In the genomic region with DNA sequence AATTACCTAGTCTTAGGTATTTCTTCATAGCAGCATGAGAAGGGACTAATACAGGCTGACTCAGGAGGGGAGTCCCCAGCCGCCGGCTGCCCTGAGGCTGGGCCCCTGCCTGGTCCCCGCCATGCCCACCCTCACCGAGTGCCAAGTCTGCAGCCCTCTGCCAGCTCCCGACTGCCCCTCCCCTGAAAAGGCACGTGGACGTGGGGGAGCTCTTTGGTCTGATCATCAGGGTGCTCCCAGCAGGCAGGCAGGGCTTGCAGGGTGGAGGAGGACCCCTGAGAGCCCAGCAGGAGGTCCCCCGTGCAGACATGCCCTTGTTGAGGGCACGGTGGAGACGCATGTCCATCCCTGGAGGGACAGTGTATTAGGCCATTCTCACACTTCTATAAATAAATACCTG, we compare ENCODE assay signal across 35 cellular contexts.
"Had no signal": no experiment of that assay in that cellular context is flagged by ENCODE, and none has a peak within 500 bp of the region (broad histone marks: within the 10 kb centered on the region; RNA-seq: fewer than 3 reads in every experiment).

No MANE protein-coding gene starts in this region.

- H3K36me3 ChIP-seq: brain microvascular endothelial cell, Peyer's patch, SJCRH30, WERI-Rb-1 had no signal

- H3K9ac ChIP-seq: KMS-11 had no signal

- ATAC-seq: activated CD8-positive, alpha-beta memory T cell treated with anti-CD3 and anti-CD28 coated beads, Interleukin-2, amount 10 ng/mL, durations not matched to agents 7 days and 5 days; PC-3 had no signal

- H3K27ac ChIP-seq: brain microvascular endothelial cell, KMS-11, Peyer's patch, SJCRH30, SK-N-MC, WERI-Rb-1 had no signal

- DNase-seq: activated CD4-positive, alpha-beta memory T cell treated with anti-CD3 and anti-CD28 coated beads, Interleukin-2, amount 10 ng/mL, durations not matched to agents 7 days and 5 days; activated CD4-positive, alpha-beta T cell treated with anti-CD3 and anti-CD28 coated beads for 1 hour; activated CD4-positive, alpha-beta T cell treated with anti-CD3 and anti-CD28 coated beads for 48 hours; activated CD4-positive, CD25-positive, alpha-beta regulatory T cell; activated CD8-positive, alpha-beta memory T cell treated with anti-CD3 and anti-CD28 coated beads for 24 hours; activated CD8-positive, alpha-beta memory T cell treated with anti-CD3 and anti-CD28 coated beads, Interleukin-2, amount 10 ng/mL, durations not matched to agents 7 days and 5 days; activated CD8-positive, alpha-beta memory T cell treated with anti-CD3 and anti-CD28 coated beads, Interleukin-2, amount 50 U/mL, for 48 hours; activated effector memory CD4-positive, alpha-beta T cell treated with Interleukin-2 at 50 U/mL for 16 hours; activated naive CD4-positive, alpha-beta T cell; activated naive CD4-positive, alpha-beta T cell treated with anti-CD3 and anti-CD28 coated beads, Interleukin-2, amount 50 U/mL, for 16 hours; activated naive CD8-positive, alpha-beta T cell treated with anti-CD3 and anti-CD28 coated beads for 36 hours; activated T-cell treated with anti-CD3 and anti-CD28 coated beads, Interleukin-2, amount 50 U/mL, for 48 hours; amniotic stem cell; brain microvascular endothelial cell; MM.1S; MV-4-11; NCI-H1092; NCI-H1436 treated with DMSO at 0.1 percent for 48 hours; NCI-H1694 treated with DMSO at 0.1 percent for 48 hours; NCI-H2029; NCI-H2107; NCI-H2171; NCI-H510A; NCI-H526; NCI-H748 treated with DMSO at 0.1 percent for 48 hours; NK-92 treated with Interleukin-12 subunit alpha and Interleukin-12 subunit beta, amount 100 ng/mL, for 24 hours; PC-3; Peyer's patch; RPMI8226; SHP77; SJCRH30; T1000 had no signal

- H3K4me3 ChIP-seq: Peyer's patch, SJCRH30, SK-N-MC had no signal

- H3K9me3 ChIP-seq: Peyer's patch, SJCRH30 had no signal

- H3K27me3 ChIP-seq: Peyer's patch, SJCRH30 had no signal

- H3K4me1 ChIP-seq: Peyer's patch, SJCRH30 had no signal

- H3K4me2 ChIP-seq: KMS-11 had no signal
